18 cellular contexts compared by ENCODE assay signal in the genomic region with DNA sequence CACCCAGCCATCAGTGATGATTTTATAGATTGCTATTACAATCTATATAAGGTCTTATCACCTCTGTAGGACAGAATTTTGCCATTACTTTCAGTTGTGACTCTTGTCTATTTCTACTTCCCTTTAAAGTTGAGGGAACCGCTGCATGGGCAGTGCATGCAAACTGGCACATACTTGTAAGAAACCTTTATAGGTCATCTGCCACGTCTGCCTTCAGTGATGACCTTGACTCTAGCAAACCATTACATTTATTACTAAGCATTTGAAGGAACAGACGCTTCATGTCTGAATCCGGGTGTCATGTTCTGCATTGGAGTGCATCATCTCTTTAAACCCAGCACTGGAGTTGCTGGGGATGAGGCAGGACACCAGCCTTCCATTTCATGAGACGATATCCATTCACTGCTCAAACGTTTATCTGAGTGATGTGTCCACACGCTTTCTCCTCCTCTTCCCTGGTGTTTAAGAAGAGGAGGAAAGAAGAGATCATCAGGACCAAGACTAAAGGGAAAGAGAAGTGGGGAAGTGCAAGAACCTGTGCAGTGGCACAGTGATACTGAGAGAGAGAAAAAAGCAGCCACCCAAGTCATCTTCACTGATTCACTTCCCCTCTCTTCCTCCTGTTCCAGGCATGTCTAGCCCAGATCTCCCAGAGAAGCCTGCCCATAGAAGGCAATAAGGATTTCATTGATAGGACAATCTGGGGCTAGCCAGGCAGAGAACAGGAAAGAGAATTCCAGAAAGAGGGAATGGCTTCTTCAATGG.
"Had no signal": no experiment of that assay in that cellular context is flagged by ENCODE, and none has a peak within 500 bp of the region (broad histone marks: within the 10 kb centered on the region; RNA-seq: fewer than 3 reads in every experiment).

No MANE protein-coding gene starts in this region.

- H3K4me3 Mint-ChIP-seq: activated CD4-positive, alpha-beta memory T cell treated with anti-CD3 and anti-CD28 coated beads, Interleukin-2, amount 10 ng/mL, durations not matched to agents 7 days and 5 days; activated T-cell treated with anti-CD3 and anti-CD28 coated beads, Interleukin-2, amount 50 U/mL, for 72 hours; naive thymus-derived CD8-positive, alpha-beta T cell; T-helper 1 cell treated with Interleukin-12 subunit alpha and Interleukin-12 subunit beta and Interleukin-4 antibody, amounts not matched to agents 30 μg/mL and 1 μg/mL, for 36 hours; type B pancreatic cell had no signal

- ATAC-seq: activated T-cell treated with anti-CD3 and anti-CD28 coated beads, Interleukin-2, amount 50 U/mL, for 72 hours; foreskin keratinocyte; mucosa of descending colon; stimulated activated naive CD8-positive, alpha-beta T cell treated with anti-CD3 and anti-CD28 coated beads, Interleukin-15, Interleukin-2, amounts not matched to agents 100 U/mL and 50 U/mL, for 24 hours had no signal

- H3K27ac ChIP-seq: cardiac muscle cell, colonic mucosa, foreskin keratinocyte, left ventricle myocardium inferior, suprapubic skin, WERI-Rb-1 had no signal

- H3K27ac Mint-ChIP-seq: activated T-cell treated with anti-CD3 and anti-CD28 coated beads, Interleukin-2, amount 50 U/mL, for 72 hours; T-helper 1 cell treated with Interleukin-12 subunit alpha and Interleukin-12 subunit beta and Interleukin-4 antibody, amounts not matched to agents 30 μg/mL and 1 μg/mL, for 36 hours; type B pancreatic cell had no signal

- DNase-seq: activated CD4-positive, alpha-beta memory T cell treated with anti-CD3 and anti-CD28 coated beads, Interleukin-2, amount 10 ng/mL, durations not matched to agents 7 days and 5 days; activated CD4-positive, alpha-beta T cell treated with anti-CD3 and anti-CD28 coated beads for 4 hours; activated gamma-delta T cell treated with Interleukin-2 at 50 U/mL for 16 hours; activated T-cell treated with anti-CD3 and anti-CD28 coated beads, Interleukin-2, amount 50 U/mL, for 72 hours; colonic mucosa; foreskin keratinocyte; glutamatergic neuron; left ventricle myocardium inferior; mucosa of descending colon; stimulated activated CD4-positive, alpha-beta T cell treated with anti-CD3 and anti-CD28 coated beads, Interleukin-15, amount 100 ng/mL, for 24 hours; stimulated activated CD4-positive, alpha-beta T cell treated with anti-CD3 and anti-CD28 coated beads, Interleukin-4, amount 100 ng/mL, for 1 hour; stimulated activated naive CD8-positive, alpha-beta T cell treated with anti-CD3 and anti-CD28 coated beads, Interleukin-15, Interleukin-2, amounts not matched to agents 100 U/mL and 50 U/mL, for 24 hours; WERI-Rb-1 had no signal

- H3K27me3 Mint-ChIP-seq: activated CD4-positive, alpha-beta memory T cell treated with anti-CD3 and anti-CD28 coated beads, Interleukin-2, amount 10 ng/mL, durations not matched to agents 7 days and 5 days; naive thymus-derived CD8-positive, alpha-beta T cell; type B pancreatic cell had no signal

- H3K9me3 Mint-ChIP-seq: activated CD4-positive, alpha-beta memory T cell treated with anti-CD3 and anti-CD28 coated beads, Interleukin-2, amount 10 ng/mL, durations not matched to agents 7 days and 5 days; activated T-cell treated with anti-CD3 and anti-CD28 coated beads, Interleukin-2, amount 50 U/mL, for 72 hours; T-helper 1 cell treated with Interleukin-12 subunit alpha and Interleukin-12 subunit beta and Interleukin-4 antibody, amounts not matched to agents 30 μg/mL and 1 μg/mL, for 36 hours; type B pancreatic cell had no signal
